In the genomic region with DNA sequence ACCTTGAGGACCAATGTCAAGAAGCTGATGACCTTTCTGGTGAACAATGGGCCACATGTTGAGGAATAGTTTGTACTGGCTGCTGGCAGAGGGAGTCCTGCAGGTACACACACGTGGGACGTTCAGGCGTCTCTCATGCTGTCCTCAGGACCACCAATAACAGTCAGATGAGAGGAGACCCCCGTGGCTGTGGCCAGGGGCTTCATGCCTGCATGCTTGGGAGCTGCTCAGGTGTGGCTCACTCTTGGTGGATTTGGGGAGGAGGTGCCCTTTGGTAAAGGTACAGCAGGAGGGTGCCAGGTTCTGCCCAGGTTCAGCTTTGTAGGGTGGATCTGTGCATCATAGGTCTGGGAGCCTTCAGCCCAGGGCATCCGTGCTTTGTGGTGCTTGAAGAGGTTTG, we compare ENCODE assay signal across 19 cellular contexts.
DNase-seq lines count a peak whose midpoint lies in the region; ATAC-seq, FAIRE-seq and TF ChIP-seq lines count a peak whose summit lies in the region.
"Had no signal": no experiment of that assay in that cellular context is flagged by ENCODE, and none has a peak within 500 bp of the region (broad histone marks: within the 10 kb centered on the region; RNA-seq: fewer than 3 reads in every experiment).

No MANE protein-coding gene starts in this region.

- H3K9ac ChIP-seq in kidney (ENCODE audit: low read length in 2 of 2) (no peak overlapping the region), trophoblast cell (ENCODE audit: low read length) (no peak overlapping the region)

- no peak overlapping the region for H3K14ac ChIP-seq in trophoblast cell (ENCODE audit: low read length)

- no peak overlapping the region for H2BK120ac ChIP-seq in trophoblast cell (ENCODE audit: insufficient read depth, low read length, poor library complexity)

- H3K79me2 ChIP-seq in trophoblast cell (ENCODE audit: control insufficient read depth, insufficient read depth, low read length, poor library complexity): no peaks in the 10 kb centered on the region

- H4K91ac ChIP-seq in trophoblast cell (ENCODE audit: low read depth, low read length): no peak overlapping the region

- 0 out of 2 replicates have a peak overlapping the region, but pooled peaks have one; percentile 5 for H3K4me3 ChIP-seq in WERI-Rb-1 (ENCODE audit: low read depth, low read length)
- no peak overlapping the region for H3K4me3 ChIP-seq in kidney (ENCODE audit: low read length in 2 of 2)
- no peak overlapping the region for H3K4me3 ChIP-seq in trophoblast cell (ENCODE audit: low read depth, low read length)
- peak overlapping the region; percentile 32 for H3K4me3 ChIP-seq in thoracic aorta
- H3K4me3 ChIP-seq: A549 had no signal

- peaks cover 6% of the 10 kb centered on the region for H3K79me1 ChIP-seq in trophoblast cell (ENCODE audit: low read length)

- peak overlapping the region; percentile 25 for H2BK12ac ChIP-seq in trophoblast cell (ENCODE audit: low read length)

- no peak overlapping the region for H2AFZ ChIP-seq in trophoblast cell (ENCODE audit: insufficient read depth, low read length, poor library complexity)

- H3K18ac ChIP-seq in trophoblast cell (ENCODE audit: low read length): no peak overlapping the region

- ATAC-seq in thoracic aorta (ENCODE audit: insufficient number of reproducible peaks, low FRiP score, low read depth): no peak
- ATAC-seq: A549, HCT116 had no signal

- DNase-seq in WERI-Rb-1 (no peak), kidney (peak; percentile 46), trophoblast cell (no peak), thoracic aorta (ENCODE audit: low spot score) (no peak), GM13977 (ENCODE audit: low spot score) (no peak), NCI-H2081 (lab: John Stamatoyannopoulos, UW) (no peak)
- no peak for DNase-seq in activated CD4-positive, alpha-beta T cell treated with anti-CD3 and anti-CD28 coated beads, Interleukin-2, amount 50 U/mL, for 4 hours
- DNase-seq: AML-193; CD4-positive, alpha-beta memory T cell; DMS153; DMS79; GDM1; GOT3; H7; HFFc6 had no signal

- WGBS in trophoblast cell (ENCODE audit: extremely low coverage, insufficient coverage, insufficient read length): no CpG with 5 or more reads among the region's 5 CpGs

- H2BK5ac ChIP-seq in trophoblast cell (ENCODE audit: low read depth, low read length, poor library complexity): no peak overlapping the region

- H3K27me3 ChIP-seq in WERI-Rb-1 (ENCODE audit: insufficient read depth, low read depth, severe bottlenecking): peaks cover 4% of the 10 kb centered on the region
- H3K27me3 ChIP-seq in trophoblast cell (ENCODE audit: insufficient read depth, low read length): no peaks in the 10 kb centered on the region
- no peaks in the 10 kb centered on the region for H3K27me3 ChIP-seq in thoracic aorta (replicated peaks; ENCODE audit: insufficient read depth)

- intact Hi-C loops in kidney (cut with DNase I): no loop called here

- no peak overlapping the region for H4K12ac ChIP-seq in trophoblast cell (ENCODE audit: low read depth, low read length)

- H3K23ac ChIP-seq in trophoblast cell (ENCODE audit: low read length): no peak overlapping the region

- TF ChIP-seq CTCF in WERI-Rb-1 (IDR thresholded peaks at IDR 0.05; ENCODE audit: low read depth, low read length) (no peak), kidney (IDR thresholded peaks at IDR 0.05; ENCODE audit: borderline replicate concordance, extremely low read depth, insufficient read depth) (no peak), thoracic aorta (IDR thresholded peaks at IDR 0.05) (no peak), GM13977 (IDR thresholded peaks at IDR 0.05; ENCODE audit: extremely low read depth, insufficient read depth, missing control alignments) (no peak)

- H3K27ac ChIP-seq in WERI-Rb-1 (no peak overlapping the region), kidney (ENCODE audit: low read depth in 2 of 2, low read length in 2 of 2) (no peak overlapping the region), trophoblast cell (ENCODE audit: low read depth, low read length) (no peak overlapping the region), thoracic aorta (no peak overlapping the region)
- H3K27ac ChIP-seq: A549, C4-2B had no signal

- peaks cover 3% of the 10 kb centered on the region for H3K9me3 ChIP-seq in WERI-Rb-1 (ENCODE audit: severe bottlenecking)
- H3K9me3 ChIP-seq in kidney (ENCODE audit: control insufficient read depth in 1 of 2, low read length in 2 of 2): no peaks in the 10 kb centered on the region
- no peaks in the 10 kb centered on the region for H3K9me3 ChIP-seq in trophoblast cell (ENCODE audit: insufficient read depth, low read depth, low read length)
- H3K9me3 ChIP-seq in thoracic aorta: no peaks in the 10 kb centered on the region
- H3K9me3 ChIP-seq: A549 had no signal

- in situ Hi-C loops in GM13977 (cut with MboI; ENCODE audit: low pct_unique_long_range_greater_than_20kb, low sequenced_read_pairs, unreplicated experiment): no loop called here

- FAIRE-seq in kidney (lab: Jason Lieb, UNC): no peak
- FAIRE-seq: A549, GM12892 had no signal

- H3K4ac ChIP-seq in trophoblast cell (ENCODE audit: low read depth, low read length): no peak overlapping the region

- no peak overlapping the region for H4K8ac ChIP-seq in trophoblast cell (ENCODE audit: low read depth, low read length)

- H3K36me3 ChIP-seq in WERI-Rb-1 (no peaks in the 10 kb centered on the region), kidney (ENCODE audit: control insufficient read depth in 1 of 2, insufficient read depth in 2 of 2, low read length in 2 of 2) (no peaks in the 10 kb centered on the region), trophoblast cell (ENCODE audit: control insufficient read depth in 1 of 2, insufficient read depth in 2 of 2, low read length in 2 of 2) (no peaks in the 10 kb centered on the region), thoracic aorta (no peaks in the 10 kb centered on the region)

- H3K4me1 ChIP-seq in kidney (ENCODE audit: control insufficient read depth in 1 of 2, insufficient read depth in 1 of 2, low read depth in 1 of 2, low read length in 2 of 2): peaks cover 0 to 3% of the 10 kb centered on the region in 2 donors
- H3K4me1 ChIP-seq in trophoblast cell (ENCODE audit: control insufficient read depth in 1 of 2, insufficient read depth in 2 of 2, low read length in 2 of 2): peaks cover 8 to 22% of the 10 kb centered on the region in 2 experiments
- peaks cover 11 to 40% of the 10 kb centered on the region in 2 donors for H3K4me1 ChIP-seq in thoracic aorta (ENCODE audit: control insufficient read depth in 1 of 2, low read depth in 2 of 2)
- H3K4me1 ChIP-seq: A549 had no signal

- H2AK5ac ChIP-seq in trophoblast cell (ENCODE audit: low read length): peak overlapping the region; percentile 16

- H3K4me2 ChIP-seq in trophoblast cell (ENCODE audit: low read length): no peak overlapping the region
- H3K4me2 ChIP-seq: A549 had no signal

Comparison
In these comparisons a context has a peak if more than half of its experiments do, and no peak if none do; other contexts are left out.
1. H3K4me3 ChIP-seq: peak in WERI-Rb-1 (single experiment) and thoracic aorta (single experiment); none in kidney (0 of 2) and trophoblast cell (single experiment).